Comparison of ENCODE assay signal across 22 cellular contexts in the genomic region with DNA sequence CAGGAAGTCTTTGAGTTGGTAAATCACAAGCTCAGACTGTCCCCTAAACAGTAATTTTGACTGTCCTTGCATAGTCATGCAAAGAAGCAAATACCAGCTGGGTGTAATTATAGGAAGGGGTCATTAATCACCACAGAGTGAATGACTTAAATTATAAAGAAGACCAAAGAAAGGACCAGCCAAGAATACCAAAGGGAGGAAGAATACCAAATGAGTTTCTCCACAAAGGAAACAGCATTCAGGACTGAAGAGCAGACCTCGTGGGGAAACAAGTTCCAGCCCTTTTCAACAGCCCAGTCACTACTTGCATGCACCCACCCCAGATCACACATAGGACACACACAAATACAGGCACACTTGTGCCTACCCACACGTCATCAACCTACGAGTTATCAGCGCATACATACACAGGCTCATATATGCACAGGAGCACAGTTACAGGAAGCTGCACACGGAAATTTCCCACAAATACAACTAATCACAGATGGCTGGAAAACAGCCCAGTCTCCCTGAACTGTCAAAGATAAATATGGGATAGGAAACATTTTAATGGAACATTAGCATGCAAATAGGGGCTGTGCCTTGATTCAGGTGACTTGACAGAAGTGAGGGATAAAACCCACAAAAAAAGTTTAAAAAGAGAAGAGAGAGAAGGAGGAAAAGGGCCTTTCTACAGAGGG.
A peak's percentile ranks its signal among the peaks of the same experiment; 100 is the strongest.
DNase-seq lines count a peak whose midpoint lies in the region; ATAC-seq and TF ChIP-seq lines count a peak whose summit lies in the region.
"Had no signal": no experiment of that assay in that cellular context is flagged by ENCODE, and none has a peak within 500 bp of the region (broad histone marks: within the 10 kb centered on the region; RNA-seq: fewer than 3 reads in every experiment).

No MANE protein-coding gene starts in this region.

- no peak overlapping the region for H4K5ac ChIP-seq in IMR-90 (ENCODE audit: low read depth, low read length)

- POLR2A ChIA-PET in IMR-90 (lab: Charles Lee; ENCODE audit: unreplicated experiment), result no interaction called here
- POLR2A ChIA-PET in CD4-positive, alpha-beta memory T cell (lab: Charles Lee; ENCODE audit: partially characterized antibody), result no interaction called here

- peaks cover 17% of the 10 kb centered on the region for H3K9me1 ChIP-seq in IMR-90 (ENCODE audit: insufficient read depth, low read length)

- H3K23ac ChIP-seq in IMR-90 (ENCODE audit: low read depth, low read length), result no peak overlapping the region

- H3K27me3 ChIP-seq in IMR-90 (ENCODE audit: control insufficient read depth, insufficient read depth, low read length), result no peaks in the 10 kb centered on the region
- H3K27me3 ChIP-seq in endodermal cell (ENCODE audit: control insufficient read depth, insufficient read depth, low read length, poor library complexity, severe bottlenecking), result no peaks in the 10 kb centered on the region
- no peaks in the 10 kb centered on the region for H3K27me3 ChIP-seq in CD4-positive, alpha-beta memory T cell (ENCODE audit: insufficient read depth, low read length)

- H3K4me1 Mint-ChIP-seq in endodermal cell, result no peaks in the 10 kb centered on the region
- peaks cover 16% of the 10 kb centered on the region for H3K4me1 Mint-ChIP-seq in nephron
- no peaks in the 10 kb centered on the region for H3K4me1 Mint-ChIP-seq in CD4-positive, alpha-beta memory T cell
- H3K4me1 Mint-ChIP-seq: central memory CD8-positive, alpha-beta T cell; stimulated activated naive CD8-positive, alpha-beta T cell treated with anti-CD3 and anti-CD28 coated beads, Interleukin-15, amount 100 ng/mL, for 72 hours had no signal

- dilution Hi-C loops in IMR-90 (cut with HindIII; ENCODE audit: low sequenced_read_pairs, unreplicated experiment), result no loop called here

- CTCF ChIA-PET in IMR-90 (lab: Yijun Ruan, JAX), result no interaction called here
- CTCF ChIA-PET in CD4-positive, alpha-beta memory T cell (lab: Charles Lee; ENCODE audit: partially characterized antibody), result no interaction called here

- H3K18ac ChIP-seq in IMR-90 (ENCODE audit: low read depth, low read length), result no peak overlapping the region

- H2AK9ac ChIP-seq in IMR-90 (replicated peaks; ENCODE audit: low read depth, low read length, poor library complexity), result no peak overlapping the region

- H2AFZ ChIP-seq in IMR-90 (replicated peaks; ENCODE audit: low read length, poor library complexity), result peak overlapping the region; percentile 10

- H3K27me3 Mint-ChIP-seq in endodermal cell (ENCODE audit: insufficient read depth) (no peaks in the 10 kb centered on the region), nephron (ENCODE audit: low read depth) (no peaks in the 10 kb centered on the region)
- peaks cover 2 to 3% of the 10 kb centered on the region in 2 donors for H3K27me3 Mint-ChIP-seq in CD4-positive, alpha-beta memory T cell
- H3K27me3 Mint-ChIP-seq: stimulated activated naive CD8-positive, alpha-beta T cell treated with anti-CD3 and anti-CD28 coated beads, Interleukin-15, amount 100 ng/mL, for 72 hours had no signal

- in situ Hi-C loops in IMR-90 (cut with MboI; ENCODE audit: low sequenced_read_pairs), result no loop called here

- no peak overlapping the region for H3K27ac ChIP-seq in IMR-90 (ENCODE audit: insufficient read depth, low read length)
- H3K27ac ChIP-seq in endodermal cell (ENCODE audit: low read depth, low read length), result peak overlapping the region; percentile 90
- no peak overlapping the region for H3K27ac ChIP-seq in CD4-positive, alpha-beta memory T cell (ENCODE audit: low read depth, low read length)
- H3K27ac ChIP-seq: esophagus squamous epithelium, lower lobe of right lung had no signal

- no peak overlapping the region for H3K56ac ChIP-seq in IMR-90 (ENCODE audit: extremely low read depth, insufficient read depth, low read length)

- peak overlapping the region; percentile 32 for H3K27ac Mint-ChIP-seq in endodermal cell
- peak overlapping the region; percentile 79 to 91 (median 86) for H3K27ac Mint-ChIP-seq in nephron
- H3K27ac Mint-ChIP-seq in CD4-positive, alpha-beta memory T cell, result no peak overlapping the region
- H3K27ac Mint-ChIP-seq: IgD-negative memory B cell; stimulated activated naive CD8-positive, alpha-beta T cell treated with anti-CD3 and anti-CD28 coated beads, Interleukin-15, amount 100 ng/mL, for 72 hours had no signal

- H3K14ac ChIP-seq in IMR-90 (replicated peaks; ENCODE audit: low read depth, low read length), result 0 out of 2 replicates have a peak overlapping the region, but pooled peaks have one; percentile 52

- no peak overlapping the region for H2AK5ac ChIP-seq in IMR-90 (ENCODE audit: low read depth, low read length)

- H2BK20ac ChIP-seq in IMR-90 (ENCODE audit: low read depth, low read length), result no peak overlapping the region

- H3K9me3 ChIP-seq in IMR-90 (ENCODE audit: control insufficient read depth, insufficient read depth, low read length) (no peaks in the 10 kb centered on the region), endodermal cell (ENCODE audit: control insufficient read depth, low read length) (no peaks in the 10 kb centered on the region)
- no peaks in the 10 kb centered on the region for H3K9me3 ChIP-seq in CD4-positive, alpha-beta memory T cell (ENCODE audit: control insufficient read depth in 1 of 2, low read length in 2 of 2)
- H3K9me3 ChIP-seq: esophagus squamous epithelium, lower lobe of right lung had no signal

- no peak overlapping the region for H2BK5ac ChIP-seq in IMR-90 (ENCODE audit: low read depth, low read length, poor library complexity, severe bottlenecking)

- no peak overlapping the region for H3K9ac ChIP-seq in IMR-90 (ENCODE audit: low read depth, low read length)
- no peak overlapping the region for H3K9ac ChIP-seq in endodermal cell (ENCODE audit: extremely low read depth, low read length, poor library complexity, severe bottlenecking)

- H3K4me3 ChIP-seq in IMR-90 (ENCODE audit: insufficient read depth, low read depth, low read length), result no peak overlapping the region
- H3K4me3 ChIP-seq in endodermal cell (ENCODE audit: low read length), result no peak overlapping the region
- no peak overlapping the region for H3K4me3 ChIP-seq in CD4-positive, alpha-beta memory T cell (ENCODE audit: low read length in 2 of 2)
- H3K4me3 ChIP-seq: esophagus squamous epithelium, lower lobe of right lung had no signal

- H3K9me3 Mint-ChIP-seq in endodermal cell, result no peaks in the 10 kb centered on the region
- H3K9me3 Mint-ChIP-seq in nephron, result no peaks in the 10 kb centered on the region
- no peaks in the 10 kb centered on the region for H3K9me3 Mint-ChIP-seq in CD4-positive, alpha-beta memory T cell
- H3K9me3 Mint-ChIP-seq: central memory CD8-positive, alpha-beta T cell; stimulated activated naive CD8-positive, alpha-beta T cell treated with anti-CD3 and anti-CD28 coated beads, Interleukin-15, amount 100 ng/mL, for 72 hours had no signal

- H3K4me2 ChIP-seq in IMR-90 (ENCODE audit: low read depth, low read length), result no peak overlapping the region

- peak overlapping the region; percentile 45; the same call in 1 of the 2 replicates for H3K4ac ChIP-seq in IMR-90 (ENCODE audit: low read depth, low read length)

- no peak for ATAC-seq in IMR-90 (ENCODE audit: low read depth)
- ATAC-seq: HCT116; lower lobe of right lung; stimulated activated naive CD8-positive, alpha-beta T cell treated with anti-CD3 and anti-CD28 coated beads, Interleukin-15, amount 100 ng/mL, for 72 hours had no signal

- H3K36me3 Mint-ChIP-seq in endodermal cell (ENCODE audit: low read depth) (peaks cover 37% of the 10 kb centered on the region), nephron (ENCODE audit: low read depth) (peaks cover 57% of the 10 kb centered on the region)
- H3K36me3 Mint-ChIP-seq in CD4-positive, alpha-beta memory T cell, result no peaks in the 10 kb centered on the region
- H3K36me3 Mint-ChIP-seq: IgD-negative memory B cell had no signal

- H3K4me1 ChIP-seq in IMR-90 (ENCODE audit: control insufficient read depth, insufficient read depth, low read length) (peaks cover 14% of the 10 kb centered on the region), endodermal cell (ENCODE audit: control insufficient read depth, insufficient read depth, low read length) (no peaks in the 10 kb centered on the region)
- no peaks in the 10 kb centered on the region for H3K4me1 ChIP-seq in CD4-positive, alpha-beta memory T cell (ENCODE audit: insufficient read depth, low read length)

- H3K4me3 Mint-ChIP-seq in endodermal cell (no peak overlapping the region), nephron (no peak overlapping the region)
- no peak overlapping the region for H3K4me3 Mint-ChIP-seq in CD4-positive, alpha-beta memory T cell
- H3K4me3 Mint-ChIP-seq: central memory CD8-positive, alpha-beta T cell; stimulated activated naive CD8-positive, alpha-beta T cell treated with anti-CD3 and anti-CD28 coated beads, Interleukin-15, amount 100 ng/mL, for 72 hours had no signal

- H3K79me1 ChIP-seq in IMR-90 (ENCODE audit: low read depth in 1 of 2, low read length in 2 of 2), result peaks cover 0 to 9% of the 10 kb centered on the region in 2 experiments; a peak in 1 of 4 replicates

- H3K36me3 ChIP-seq in IMR-90 (ENCODE audit: control insufficient read depth, insufficient read depth, low read length) (peaks cover 31% of the 10 kb centered on the region), endodermal cell (ENCODE audit: control insufficient read depth, insufficient read depth, low read length) (peaks cover 29% of the 10 kb centered on the region)
- H3K36me3 ChIP-seq in CD4-positive, alpha-beta memory T cell (ENCODE audit: insufficient read depth, low read length), result no peaks in the 10 kb centered on the region
- H3K36me3 ChIP-seq: esophagus squamous epithelium had no signal

- H2BK120ac ChIP-seq in IMR-90 (ENCODE audit: low read depth, low read length), result no peak overlapping the region

- no CpG with 5 or more reads among the region's 5 CpGs for WGBS in IMR-90 (ENCODE audit: extremely low coverage in 2 of 2, insufficient read length in 1 of 2), 2 experiments
- WGBS in endodermal cell (ENCODE audit: insufficient coverage in 1 of 2, insufficient read length in 1 of 2), 2 experiments, result 60 to 70% methylated on average over 1 to 5 of the region's 5 CpGs

- BruUV-seq in IMR-90 (replicated peaks; lab: Mats Ljungman, UMichigan), result no TSS peak

- no peak for TF ChIP-seq RAD21 in IMR-90 (IDR thresholded peaks at IDR 0.05; ENCODE audit: low read length)

- peak overlapping the region in 1 of 2 experiments; percentile 16; a peak in 1 of 4 replicates for H4K8ac ChIP-seq in IMR-90 (ENCODE audit: low read depth in 2 of 2, low read length in 2 of 2)

- no peak for TF ChIP-seq CTCF in IMR-90 (conservative IDR thresholded peaks at IDR 0.05; ENCODE audit: low read depth, low read length)
- no peak for TF ChIP-seq CTCF in endodermal cell (conservative IDR thresholded peaks at IDR 0.05)
- no peak for TF ChIP-seq CTCF in nephron (IDR thresholded peaks at IDR 0.05; ENCODE audit: unreplicated experiment in 3 of 3)

- DNase-seq in DMS 273 treated with DMSO at 0.1 percent for 48 hours (lab: John Stamatoyannopoulos, UW), result peak; percentile 37
- peak; percentile 13 for DNase-seq in IMR-90
- DNase-seq in endodermal cell, result no peak
- no peak for DNase-seq in iPS-NIHi11 (ENCODE audit: low spot score)
- DNase-seq in DMS114 treated with DMSO at 0.1 percent for 48 hours (lab: John Stamatoyannopoulos, UW; ENCODE audit: unreplicated experiment), result no peak
- DNase-seq in CD4-positive, alpha-beta memory T cell, result no peak
- no peak for DNase-seq in activated CD4-positive, alpha-beta T cell treated with anti-CD3 and anti-CD28 coated beads for 1 hour
- DNase-seq: activated CD4-positive, alpha-beta T cell treated with anti-CD3 and anti-CD28 coated beads for 4 hours; activated CD8-positive, alpha-beta memory T cell treated with anti-CD3 and anti-CD28 coated beads, Interleukin-2, amount 50 U/mL, for 4 hours; activated effector memory CD4-positive, alpha-beta T cell treated with Interleukin-2 at 50 U/mL for 16 hours; COR-L47; esophagus squamous epithelium; head of caudate nucleus; lower lobe of right lung; NCI-H2029; stimulated activated naive CD8-positive, alpha-beta T cell treated with anti-CD3 and anti-CD28 coated beads, Interleukin-15, amount 100 ng/mL, for 72 hours; SW 1271; trophoblast cell had no signal

- intact Hi-C loops in IMR-90 (cut with micrococcal nuclease), result no loop called here
- intact Hi-C loops in CD4-positive, alpha-beta memory T cell (cut with micrococcal nuclease), result no loop called here

- H4K20me1 ChIP-seq in IMR-90 (ENCODE audit: insufficient read depth, low read length), result no peaks in the 10 kb centered on the region

- H2BK15ac ChIP-seq in IMR-90 (ENCODE audit: low read depth, low read length), result no peak overlapping the region

- no peak for TF ChIP-seq POLR2A in IMR-90 (IDR thresholded peaks at IDR 0.05; ENCODE audit: low read depth, low read length)

- H4K91ac ChIP-seq in IMR-90 (ENCODE audit: insufficient read depth, low read depth, low read length), result peak overlapping the region; percentile 4; the same call in 1 of the 2 replicates

Comparison
In these comparisons a context has a peak if more than half of its experiments do, and no peak if none do; other contexts are left out.
1. DNase-seq: peak in DMS 273 treated with DMSO at 0.1 percent for 48 hours (single experiment) and IMR-90 (single experiment); none in endodermal cell (single experiment), iPS-NIHi11 (single experiment), DMS114 treated with DMSO at 0.1 percent for 48 hours (single experiment), CD4-positive, alpha-beta memory T cell (0 of 5) and activated CD4-positive, alpha-beta T cell treated with anti-CD3 and anti-CD28 coated beads for 1 hour (single experiment).
2. H3K27ac Mint-ChIP-seq: peak in endodermal cell (single experiment) and nephron (3 of 3); none in CD4-positive, alpha-beta memory T cell (0 of 7).